In genomic region chr13:110771194-110771593, GRCh38 we compare ENCODE assay signal across 17 cellular contexts. TPM values are rescaled to one million over a fixed set of nuclear protein-coding genes. Genes with fewer than 3 reads are reported as not detected.
DNase-seq lines count a peak whose midpoint lies in the region; ATAC-seq, FAIRE-seq and TF ChIP-seq lines count a peak whose summit lies in the region.
"Had no signal": no experiment of that assay in that cellular context is flagged by ENCODE, and none has a peak within 500 bp of the region (broad histone marks: within the 10 kb centered on the region; RNA-seq: fewer than 3 reads in every experiment).

No MANE protein-coding gene starts in this region.

- no peaks in the 10 kb centered on the region for H3K9me3 ChIP-seq in GM12878 (replicated peaks; ENCODE audit: control insufficient read depth, insufficient read depth, low read length)
- no peaks in the 10 kb centered on the region for H3K9me3 ChIP-seq in neural progenitor cell (ENCODE audit: low read depth)
- H3K9me3 ChIP-seq: body of pancreas, esophagus squamous epithelium, Peyer's patch had no signal

- H3K4me3 Mint-ChIP-seq in Calu3 (ENCODE audit: low read depth, unreplicated experiment) (no peak overlapping the region), neural progenitor cell (no peak overlapping the region)
- H3K4me3 Mint-ChIP-seq: activated naive CD4-positive, alpha-beta T cell treated with anti-CD3 and anti-CD28 coated beads for 36 hours; nephron had no signal

- H3K27me3 ChIP-seq in GM12878 (replicated peaks in 1 of 2; ENCODE audit: control insufficient read depth in 2 of 2, insufficient read depth in 2 of 2, low read length in 1 of 2): no peaks in the 10 kb centered on the region
- H3K27me3 ChIP-seq in neural progenitor cell: no peaks in the 10 kb centered on the region
- H3K27me3 ChIP-seq: body of pancreas, Peyer's patch had no signal

- TF ChIP-seq EP300 in GM12878 (IDR thresholded peaks at IDR 0.05; ENCODE audit: borderline replicate concordance in 1 of 2, control insufficient read depth in 1 of 2, low read depth in 2 of 2, low read length in 2 of 2): no peak

- RAD21 ChIA-PET in GM12878 (lab: Charles Lee; ENCODE audit: unreplicated experiment): no interaction called here

- BruUV-seq in Calu3 (replicated peaks; lab: Mats Ljungman, UMichigan) (no TSS peak), GM12878 (replicated peaks; lab: Mats Ljungman, UMichigan) (no TSS peak)

- WGBS in GM12878 (ENCODE audit: insufficient coverage, insufficient replicate concordance, low lambda C conversion rate, missing lambda C conversion rate): 44% methylated on average over 9 of the region's 9 CpGs

- H3K9me3 Mint-ChIP-seq in Calu3 (ENCODE audit: low read depth, unreplicated experiment) (no peaks in the 10 kb centered on the region), neural progenitor cell (no peaks in the 10 kb centered on the region)
- H3K9me3 Mint-ChIP-seq: activated naive CD4-positive, alpha-beta T cell treated with anti-CD3 and anti-CD28 coated beads for 36 hours; nephron had no signal

- H3K27ac ChIP-seq in GM12878 (ENCODE audit: control insufficient read depth, insufficient read depth) (no peak overlapping the region), neural progenitor cell (no peak overlapping the region)
- H3K27ac ChIP-seq: body of pancreas, esophagus squamous epithelium, Peyer's patch had no signal

- ATAC-seq in GM12878 (peak; percentile 67), left lobe of liver (peak; percentile 24)
- ATAC-seq: body of pancreas had no signal

- no peak for TF ChIP-seq RAD21 in GM12878 (IDR thresholded peaks at IDR 0.05; ENCODE audit: insufficient read depth, low read depth, low read length)

- no peak for FAIRE-seq in GM12878 (lab: Jason Lieb, UNC)

- H3K79me2 ChIP-seq in GM12878 (ENCODE audit: control insufficient read depth, insufficient read depth, low read length): no peaks in the 10 kb centered on the region
- no peaks in the 10 kb centered on the region for H3K79me2 ChIP-seq in neural progenitor cell (ENCODE audit: low read depth)

- in situ Hi-C loops in GM12878 (cut with MboI): no loop called here

- H2AFZ ChIP-seq in GM12878 (ENCODE audit: control insufficient read depth, low read depth, low read length) (no peak overlapping the region), neural progenitor cell (replicated peaks) (no peak overlapping the region)

- no peaks in the 10 kb centered on the region for H3K4me1 ChIP-seq in GM12878 (ENCODE audit: control insufficient read depth, insufficient read depth, low read length)
- H3K4me1 ChIP-seq in neural progenitor cell: no peaks in the 10 kb centered on the region
- H3K4me1 ChIP-seq: body of pancreas, esophagus squamous epithelium, Peyer's patch had no signal

- H3K27me3 Mint-ChIP-seq in Calu3 (ENCODE audit: unreplicated experiment): peaks cover 12% of the 10 kb centered on the region
- H3K27me3 Mint-ChIP-seq in neural progenitor cell (ENCODE audit: insufficient read depth, low read depth): no peaks in the 10 kb centered on the region

- no peaks in the 10 kb centered on the region for H3F3A ChIP-seq in neural progenitor cell (ENCODE audit: low read depth)

- no peak for TF ChIP-seq POLR2A in GM12878 (IDR thresholded peaks at IDR 0.05; ENCODE audit: low read depth, low read length)

- H3K4me3 ChIP-seq in GM12878: no peak overlapping the region
- no peak overlapping the region for H3K4me3 ChIP-seq in neural progenitor cell
- H3K4me3 ChIP-seq: body of pancreas, esophagus squamous epithelium, lung, Peyer's patch had no signal

- CTCF ChIA-PET in Calu3 (lab: Charles Lee) (no interaction called here), GM12878 (lab: Yijun Ruan, JAX) (interaction anchor here (1.4 kb wide), 1 partner anchor 48 kb away, joined by 3 read pairs; no protein-coding TSS in a partner anchor)

- SMC1A ChIA-PET in GM12878 (lab: Charles Lee; ENCODE audit: uncharacterized antibody, unreplicated experiment): interaction anchor here (0.6 kb wide), 1 partner anchor 329 kb away, joined by 3 read pairs; no protein-coding TSS in a partner anchor

- H3K27ac Mint-ChIP-seq in Calu3 (ENCODE audit: unreplicated experiment) (no peak overlapping the region), neural progenitor cell (no peak overlapping the region)
- H3K27ac Mint-ChIP-seq: activated naive CD4-positive, alpha-beta T cell treated with anti-CD3 and anti-CD28 coated beads for 36 hours had no signal

- POLR2A ChIA-PET in GM12878 (lab: Charles Lee): interaction anchor here (0.5 kb wide), 1 partner anchor 209 kb away, joined by 5 read pairs; no protein-coding TSS in a partner anchor

- no peaks in the 10 kb centered on the region for H4K20me1 ChIP-seq in GM12878 (ENCODE audit: control insufficient read depth, insufficient read depth)
- H4K20me1 ChIP-seq in neural progenitor cell (ENCODE audit: low read depth): no peaks in the 10 kb centered on the region

- H3K36me3 Mint-ChIP-seq in Calu3 (ENCODE audit: insufficient read depth, unreplicated experiment) (no peaks in the 10 kb centered on the region), neural progenitor cell (no peaks in the 10 kb centered on the region)

- TF ChIP-seq CTCF in Calu3 (IDR thresholded peaks at IDR 0.05; ENCODE audit: unreplicated experiment) (no peak), GM20000 (IDR thresholded peaks at IDR 0.05; ENCODE audit: extremely low read depth, missing control alignments) (no peak), GM12878 (IDR thresholded peaks at IDR 0.05 in 2 of 3, conservative IDR thresholded peaks at IDR 0.05 in 1 of 3; ENCODE audit: control insufficient read depth in 2 of 3, extremely low read depth in 1 of 3, insufficient read depth in 1 of 3, low read depth in 3 of 3, low read length in 3 of 3) (no peak), neural progenitor cell (IDR thresholded peaks at IDR 0.05) (no peak)

- H3K36me3 ChIP-seq in GM12878 (ENCODE audit: control insufficient read depth in 2 of 2, insufficient read depth in 2 of 2, low read length in 1 of 2): no peaks in the 10 kb centered on the region
- no peaks in the 10 kb centered on the region for H3K36me3 ChIP-seq in neural progenitor cell
- H3K36me3 ChIP-seq: esophagus squamous epithelium, Peyer's patch had no signal

- no peak overlapping the region for H3K4me2 ChIP-seq in GM12878 (ENCODE audit: control insufficient read depth, insufficient read depth)
- H3K4me2 ChIP-seq in neural progenitor cell: no peak overlapping the region

- peak; percentile 0 for DNase-seq in Calu3
- DNase-seq in GM20000 (ENCODE audit: low spot score): peak; percentile 13
- DNase-seq in GM12878 (ENCODE audit: low read depth, low spot score): no peak
- no peak for DNase-seq in left lobe of liver (ENCODE audit: low spot score)
- no peak for DNase-seq in neural progenitor cell (ENCODE audit: low spot score)
- no peak for DNase-seq in NCI-H1436 treated with DMSO at 0.1 percent for 48 hours (lab: John Stamatoyannopoulos, UW)
- DNase-seq in globus pallidus (ENCODE audit: low spot score): no peak
- DNase-seq: activated CD4-positive, CD25-positive, alpha-beta regulatory T cell treated with anti-CD3 and anti-CD28 coated beads, Interleukin-2, amount 50 U/mL, for 72 hours; activated naive CD4-positive, alpha-beta T cell treated with anti-CD3 and anti-CD28 coated beads for 36 hours; body of pancreas; esophagus squamous epithelium; MV-4-11; NCI-H774; Peyer's patch; stimulated activated CD4-positive, alpha-beta T cell treated with anti-CD3 and anti-CD28 coated beads, Interleukin-1b, Interleukin-23, amount 100 ng/mL, for 48 hours had no signal

- H3K9ac ChIP-seq in GM12878 (ENCODE audit: control insufficient read depth, insufficient read depth, low read length) (no peak overlapping the region), neural progenitor cell (no peak overlapping the region)

- H3K4me1 Mint-ChIP-seq in Calu3 (ENCODE audit: low read depth, unreplicated experiment) (no peaks in the 10 kb centered on the region), neural progenitor cell (peaks cover 3% of the 10 kb centered on the region)
- H3K4me1 Mint-ChIP-seq: nephron had no signal

- intact Hi-C loops in Calu3 (cut with micrococcal nuclease; ENCODE audit: unreplicated experiment): no loop called here
- intact Hi-C loops in GM12878 (cut with micrococcal nuclease; ENCODE audit: unreplicated experiment): no loop called here

TF ChIP-seq in GM12878, 131 proteins besides CTCF, POLR2A, EP300 and RAD21:
- no peak for TF ChIP-seq RFX5 (IDR thresholded peaks at IDR 0.05; ENCODE audit: low read depth, low read length)
- no peak for TF ChIP-seq NFYA (IDR thresholded peaks at IDR 0.05; ENCODE audit: borderline replicate concordance, low read depth, low read length)

RNA-seq across cellular contexts. Expression of gene ING1, which starts 57.7 kb away (rescaled TPM):
- 8.4 and 8.9 TPM in 2 replicates for total RNA-seq in Calu3 (2022)
- 13.0 and 15.9 TPM in 2 replicates for total RNA-seq in GM12878 (2013; cell fraction: nucleolus; rRNA removed)
- 14.7 and 15.3 TPM in 2 replicates for total RNA-seq in GM12878 (2014; rRNA removed)
- 7.6 and 8.9 TPM in 2 replicates for total RNA-seq in GM12878 (2014; rRNA removed; fragmentation: Illumina TruSeq; extraction: Trizol)
- total RNA-seq in GM12878 (2021): 15.8 and 18.2 TPM in 2 replicates
- polyA plus RNA-seq in GM12878 (2011; ENCODE audit: low read depth): 4.8 TPM
- 11.9 and 16.7 TPM in 2 replicates for polyA plus RNA-seq in GM12878 (2011; rRNA removed)
- polyA plus RNA-seq in GM12878 (2011; cell fraction: cytosol; rRNA removed): 20.7 and 36.0 TPM in 2 replicates
- 22.1 and 30.6 TPM in 2 replicates for polyA plus RNA-seq in GM12878 (2011; cell fraction: nucleus; rRNA removed)
- polyA plus RNA-seq in GM12878 (2012): 18.4 and 22.4 TPM in 2 replicates
- 5.4 and 10.0 TPM in 2 replicates for polyA plus RNA-seq in GM12878 (2014; fragmentation: Illumina TruSeq; extraction: Trizol)
- polyA plus RNA-seq in GM12878 (2014; fragmentation: Nextera tagmentation; extraction: Ambion mirVana): 1 to 10 TPM; 1.3 to 3.0 TPM
- polyA plus RNA-seq in GM12878 (2014; rRNA removed): 20.4 and 21.6 TPM in 2 replicates
- 10 to 100 TPM; 11.4 to 15.5 TPM for polyA plus RNA-seq in GM12878 (2016; fragmentation: Nextera tagmentation; extraction: Ambion mirVana)
- 8.8 and 19.7 TPM in 2 replicates for polyA minus RNA-seq in GM12878 (2011; rRNA and poly(A)+ RNA removed)
- 11.6 and 12.2 TPM in 2 replicates for polyA minus RNA-seq in GM12878 (2011; cell fraction: cytosol; rRNA and poly(A)+ RNA removed)
- 6.6 and 16.3 TPM in 2 replicates for polyA minus RNA-seq in GM12878 (2011; cell fraction: nucleus; rRNA and poly(A)+ RNA removed)
- 15.2 TPM for total RNA-seq in left lobe of liver
- 14.7 and 24.3 TPM in 2 replicates for total RNA-seq in neural progenitor cell (ENCODE audit: low replicate concordance)

Comparison
In these comparisons a context has a peak if more than half of its experiments do, and no peak if none do; other contexts are left out.
1. DNase-seq: peak in Calu3 (single experiment) and GM20000 (single experiment); none in GM12878 (single experiment), left lobe of liver (single experiment), neural progenitor cell (single experiment), NCI-H1436 treated with DMSO at 0.1 percent for 48 hours (single experiment) and globus pallidus (single experiment).